In genomic region chr12:6867407-6868210, GRCh38 we compare ENCODE assay signal across 1 cellular context.
TF ChIP-seq lines count a peak whose summit lies in the region.

TSS of gene TPI1 (plus strand) at chr12:6867531. CDS start at chr12:6867567, 36 bp downstream.

TF ChIP-seq in K562, 482 proteins besides CTCF, POLR2A, EP300 and RAD21 (continued from another document and continues in another):
- TF ChIP-seq ZBTB40 (IDR thresholded peaks at IDR 0.05) (no peak), ZBTB40 (CRISPR knock-in tag; IDR thresholded peaks at IDR 0.05) (no peak), ARID4B (CRISPR knock-in tag; IDR thresholded peaks at IDR 0.05) (peak; percentile 72), U2AF2 (optimal IDR thresholded peaks at IDR 0.05; ENCODE audit: low read depth, low read length) (no peak), ADNP (tag; IDR thresholded peaks at IDR 0.05) (no peak), SRSF1 (IDR thresholded peaks at IDR 0.05; ENCODE audit: low read depth, low read length) (no peak), HDAC1 (IDR thresholded peaks at IDR 0.05) (peak in 1 of 2 experiments; percentile 41; a peak in 1 of 4 replicates), RBFOX2 (IDR thresholded peaks at IDR 0.05; ENCODE audit: low read depth, low read length) (peak; percentile 88), NR4A1 (CRISPR knock-in tag; IDR thresholded peaks at IDR 0.05) (peak; percentile 31; the same call in 1 of the 2 replicates), NR4A1 (tag; IDR thresholded peaks at IDR 0.05) (no peak), POLR2G (IDR thresholded peaks at IDR 0.05; ENCODE audit: low read depth, low read length) (peak; percentile 94), BRCA1 (IDR thresholded peaks at IDR 0.05) (no peak), BRCA1 (CRISPR knock-in tag; IDR thresholded peaks at IDR 0.05) (no peak), BRF1 (IDR thresholded peaks at IDR 0.05; ENCODE audit: borderline replicate concordance, extremely low read depth, insufficient read length) (no peak), CBFA2T2 (conservative IDR thresholded peaks at IDR 0.05) (no peak), ZNF143 (CRISPR knock-in tag; IDR thresholded peaks at IDR 0.05) (no peak), CREB3 (tag; conservative IDR thresholded peaks at IDR 0.05; ENCODE audit: low read depth) (no peak), ZKSCAN3 (CRISPR knock-in tag; IDR thresholded peaks at IDR 0.05) (no peak), SP2 (IDR thresholded peaks at IDR 0.05; ENCODE audit: extremely low read depth, low read depth, low read length, poor library complexity, severe bottlenecking) (no peak), MNT (conservative IDR thresholded peaks at IDR 0.05) (peak; percentile 24 to 54; a peak in 2 of 4 replicates), ZBTB12 (CRISPR knock-in tag; IDR thresholded peaks at IDR 0.05) (no peak), NFE2 (IDR thresholded peaks at IDR 0.05; ENCODE audit: low read depth) (no peak), SRSF3 (IDR thresholded peaks at IDR 0.05; ENCODE audit: insufficient read depth, low read length) (no peak), ZBTB11 (CRISPR knock-in tag; IDR thresholded peaks at IDR 0.05) (0 out of 6 replicates have a peak, but pooled peaks of 1 of the 3 experiments have one; percentile 48), TCF7 (IDR thresholded peaks at IDR 0.05; ENCODE audit: borderline replicate concordance) (no peak), BRD4 (IDR thresholded peaks at IDR 0.05) (no peak), ZNF644 (tag; IDR thresholded peaks at IDR 0.05; ENCODE audit: low read depth) (no peak), MLLT1 (IDR thresholded peaks at IDR 0.05) (0 out of 4 replicates have a peak, but pooled peaks of 1 of the 2 experiments have one; percentile 7), NFRKB (IDR thresholded peaks at IDR 0.05; ENCODE audit: low read depth) (peak; percentile 33; the same call in 1 of the 2 replicates), VEZF1 (CRISPR knock-in tag; IDR thresholded peaks at IDR 0.05) (no peak; the same call in 1 of the 2 replicates)
